ENCODE assay signal across 8 cellular contexts in the genomic region with DNA sequence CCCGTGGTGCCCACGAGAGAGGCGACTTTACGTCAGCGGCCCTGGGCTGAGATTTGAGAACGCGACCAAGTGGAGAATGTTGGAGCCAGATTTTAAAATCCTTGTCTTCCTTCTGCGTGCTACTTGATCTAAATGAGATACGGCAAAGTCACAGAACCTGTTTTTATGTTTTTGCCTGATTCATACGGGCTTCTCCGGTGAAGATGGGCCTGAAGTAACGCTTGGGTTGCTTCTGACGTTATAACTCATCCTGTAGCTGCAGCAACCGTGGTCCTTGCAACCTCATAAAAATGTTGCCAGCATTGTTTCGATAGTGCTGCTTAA. TPM values are rescaled to one million over a fixed set of nuclear protein-coding genes. Genes with fewer than 3 reads are reported as not detected.
A peak's percentile ranks its signal among the peaks of the same experiment; 100 is the strongest.
DNase-seq lines count a peak whose midpoint lies in the region; ATAC-seq and TF ChIP-seq lines count a peak whose summit lies in the region.

No MANE protein-coding gene starts in this region.

- peaks cover 26% of the 10 kb centered on the region for H3K4me1 Mint-ChIP-seq in neural progenitor cell

- peak overlapping the region; percentile 94 for H3K4me3 Mint-ChIP-seq in neural progenitor cell

- H3K4me2 ChIP-seq in PC-3 (ENCODE audit: low read length) (peak overlapping the region; percentile 87), neural progenitor cell (peak overlapping the region; percentile 87)

- H3K27ac Mint-ChIP-seq in neural progenitor cell: peak overlapping the region; percentile 74

- H3K9me3 ChIP-seq in PC-3 (ENCODE audit: low read length): no peaks in the 10 kb centered on the region
- H3K9me3 ChIP-seq in neural progenitor cell (ENCODE audit: low read depth): no peaks in the 10 kb centered on the region

- peaks cover 5% of the 10 kb centered on the region; the same call in 1 of the 2 replicates for H4K20me1 ChIP-seq in PC-3 (ENCODE audit: low read length)
- H4K20me1 ChIP-seq in neural progenitor cell (ENCODE audit: low read depth): no peaks in the 10 kb centered on the region

- no peaks in the 10 kb centered on the region for H3K36me3 Mint-ChIP-seq in neural progenitor cell

- H3K9ac ChIP-seq in PC-3 (ENCODE audit: low read length) (peak overlapping the region; percentile 93), neural progenitor cell (peak overlapping the region; percentile 14)

- ATAC-seq in GM19351 (IDR thresholded peaks at IDR 0.05; ENCODE audit: unreplicated experiment) (peak; percentile 0), PC-3 (no peak; the same call in 1 of the 2 replicates), GM18520 (IDR thresholded peaks at IDR 0.05; ENCODE audit: unreplicated experiment) (no peak), GM18498 (IDR thresholded peaks at IDR 0.05; ENCODE audit: unreplicated experiment) (no peak)

- peak overlapping the region; percentile 97 for H2AFZ ChIP-seq in PC-3 (ENCODE audit: low read length)
- H2AFZ ChIP-seq in neural progenitor cell (replicated peaks): peak overlapping the region; percentile 89

- H3K27ac ChIP-seq in PC-3 (ENCODE audit: low read length) (peak overlapping the region; percentile 13; the same call in 1 of the 2 replicates), epithelial cell of prostate (peak overlapping the region; percentile 78), neural progenitor cell (no peak overlapping the region)

- no peaks in the 10 kb centered on the region for H3K27me3 ChIP-seq in PC-3 (ENCODE audit: low read length)
- H3K27me3 ChIP-seq in neural progenitor cell: no peaks in the 10 kb centered on the region

- H3K79me2 ChIP-seq in PC-3 (ENCODE audit: low read length): peaks cover 31% of the 10 kb centered on the region
- peaks cover 31% of the 10 kb centered on the region for H3K79me2 ChIP-seq in neural progenitor cell (ENCODE audit: low read depth)

- H3F3A ChIP-seq in PC-3 (ENCODE audit: low read length, unreplicated experiment): no peaks in the 10 kb centered on the region
- no peaks in the 10 kb centered on the region for H3F3A ChIP-seq in neural progenitor cell (ENCODE audit: low read depth)

- no peaks in the 10 kb centered on the region for H3K27me3 Mint-ChIP-seq in neural progenitor cell (ENCODE audit: insufficient read depth, low read depth)

- H3K4me3 ChIP-seq in PC-3 (ENCODE audit: low read length) (peak overlapping the region; percentile 92), neural progenitor cell (peak overlapping the region; percentile 92)

- CTCF ChIA-PET in PC-3 (lab: Charles Lee): no interaction called here

- no peaks in the 10 kb centered on the region for H3K9me3 Mint-ChIP-seq in neural progenitor cell

- POLR2A ChIA-PET in PC-3 (lab: Charles Lee; ENCODE audit: unreplicated experiment): interaction anchor here (0.7 kb wide), 1 partner anchor 1826 kb away, joined by 4 read pairs; no protein-coding TSS in a partner anchor

- H3K4me1 ChIP-seq in PC-3 (ENCODE audit: insufficient read depth, low read length): peaks cover 20% of the 10 kb centered on the region
- peaks cover 10% of the 10 kb centered on the region for H3K4me1 ChIP-seq in neural progenitor cell

- H3K9me2 ChIP-seq in PC-3 (replicated peaks; ENCODE audit: low read length): no peaks in the 10 kb centered on the region

- H3K36me3 ChIP-seq in PC-3 (ENCODE audit: low read depth, low read length) (no peaks in the 10 kb centered on the region; the same call in 1 of the 2 replicates), neural progenitor cell (no peaks in the 10 kb centered on the region)

- intact Hi-C loops in PC-3 (cut with micrococcal nuclease): no loop called here

- TSS peak; percentile 87 for BruUV-seq in PC-3 (replicated peaks; lab: Mats Ljungman, UMichigan)

- TF ChIP-seq CTCF in PC-3 (conservative IDR thresholded peaks at IDR 0.05; ENCODE audit: low read depth, low read length) (no peak), neural progenitor cell (IDR thresholded peaks at IDR 0.05) (no peak)

- DNase-seq in PC-3: peak; percentile 35
- DNase-seq in epithelial cell of prostate (ENCODE audit: low read depth, low spot score): peak; percentile 48
- no peak for DNase-seq in neural progenitor cell (ENCODE audit: low spot score)
- DNase-seq in NCI-H524 (lab: John Stamatoyannopoulos, UW): no peak
- no peak for DNase-seq in effector CD4-positive, alpha-beta T cell

RNA-seq across cellular contexts. Expression of gene SLC35B3, which starts 0.5 kb away (rescaled TPM):
- 6.5 and 8.1 TPM in 2 replicates for total RNA-seq in PC-3 (2014; rRNA removed)
- 6.6 and 8.1 TPM in 2 replicates for total RNA-seq in neural progenitor cell (ENCODE audit: low replicate concordance)

Comparison
In these comparisons a context has a peak if more than half of its experiments do, and no peak if none do; other contexts are left out.
1. DNase-seq: peak in PC-3 (single experiment) and epithelial cell of prostate (single experiment); none in neural progenitor cell (single experiment), NCI-H524 (0 of 2) and effector CD4-positive, alpha-beta T cell (single experiment).